Comparison of ENCODE assay signal across 1 cellular context in the genomic region with DNA sequence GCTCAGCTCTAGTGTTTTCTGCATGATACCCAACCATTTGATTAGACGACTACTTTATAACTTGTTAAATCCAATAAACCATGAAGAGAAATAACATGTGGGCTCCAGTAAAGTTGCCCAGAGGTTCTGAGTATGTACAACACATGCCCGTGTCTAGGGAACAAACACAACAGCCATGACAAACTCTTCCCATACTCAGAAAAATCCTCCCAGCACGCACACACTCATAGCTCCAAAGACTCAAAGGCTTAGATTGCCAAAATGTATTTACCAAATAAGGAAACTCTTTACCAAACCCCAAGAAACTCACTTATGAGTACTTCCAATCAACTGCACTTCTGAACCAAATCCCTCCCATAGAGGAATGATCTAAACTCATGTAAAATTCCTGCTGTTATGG.
TF ChIP-seq lines count a peak whose summit lies in the region.

No MANE protein-coding gene starts in this region.

TF ChIP-seq in HepG2, 621 proteins besides CTCF, POLR2A, EP300 and RAD21:
- TF ChIP-seq SMARCC2 (IDR thresholded peaks at IDR 0.05): no peak
- TF ChIP-seq ARNT2 (CRISPR knock-in tag; IDR thresholded peaks at IDR 0.05; ENCODE audit: low read depth): no peak
- no peak for TF ChIP-seq PCBP2 (optimal IDR thresholded peaks at IDR 0.05; ENCODE audit: low read depth, low read length, poor library complexity, severe bottlenecking)
- TF ChIP-seq ARID2 (CRISPR knock-in tag; IDR thresholded peaks at IDR 0.05; ENCODE audit: borderline replicate concordance): no peak
- TF ChIP-seq, protein P1, sequence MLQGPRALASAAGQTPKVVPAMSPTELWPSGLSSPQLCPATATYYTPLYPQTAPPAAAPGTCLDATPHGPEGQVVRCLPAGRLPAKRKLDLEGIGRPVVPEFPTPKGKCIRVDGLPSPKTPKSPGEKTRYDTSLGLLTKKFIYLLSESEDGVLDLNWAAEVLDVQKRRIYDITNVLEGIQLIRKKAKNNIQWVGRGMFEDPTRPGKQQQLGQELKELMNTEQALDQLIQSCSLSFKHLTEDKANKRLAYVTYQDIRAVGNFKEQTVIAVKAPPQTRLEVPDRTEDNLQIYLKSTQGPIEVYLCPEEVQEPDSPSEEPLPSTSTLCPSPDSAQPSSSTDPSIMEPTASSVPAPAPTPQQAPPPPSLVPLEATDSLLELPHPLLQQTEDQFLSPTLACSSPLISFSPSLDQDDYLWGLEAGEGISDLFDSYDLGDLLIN (CRISPR knock-in tag; IDR thresholded peaks at IDR 0.05; ENCODE audit: borderline replicate concordance): no peak
- no peak for TF ChIP-seq NFKB2 (CRISPR knock-in tag; IDR thresholded peaks at IDR 0.05; ENCODE audit: borderline replicate concordance)
- TF ChIP-seq SOX6 (IDR thresholded peaks at IDR 0.05): no peak
- no peak for TF ChIP-seq SOX6 (CRISPR knock-in tag; IDR thresholded peaks at IDR 0.05)
- TF ChIP-seq NFE2L1 (CRISPR knock-in tag; IDR thresholded peaks at IDR 0.05; ENCODE audit: borderline replicate concordance): no peak
- TF ChIP-seq, protein P2, sequence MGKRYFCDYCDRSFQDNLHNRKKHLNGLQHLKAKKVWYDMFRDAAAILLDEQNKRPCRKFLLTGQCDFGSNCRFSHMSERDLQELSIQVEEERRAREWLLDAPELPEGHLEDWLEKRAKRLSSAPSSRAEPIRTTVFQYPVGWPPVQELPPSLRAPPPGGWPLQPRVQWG (CRISPR knock-in tag; IDR thresholded peaks at IDR 0.05; ENCODE audit: borderline replicate concordance, low read depth): no peak
- TF ChIP-seq SP2 (CRISPR knock-in tag; IDR thresholded peaks at IDR 0.05): no peak
- no peak for TF ChIP-seq PHB2 (IDR thresholded peaks at IDR 0.05; ENCODE audit: partially characterized antibody)
- no peak for TF ChIP-seq NAIF1 (CRISPR knock-in tag; IDR thresholded peaks at IDR 0.05; ENCODE audit: borderline replicate concordance)
- TF ChIP-seq, protein P3, sequence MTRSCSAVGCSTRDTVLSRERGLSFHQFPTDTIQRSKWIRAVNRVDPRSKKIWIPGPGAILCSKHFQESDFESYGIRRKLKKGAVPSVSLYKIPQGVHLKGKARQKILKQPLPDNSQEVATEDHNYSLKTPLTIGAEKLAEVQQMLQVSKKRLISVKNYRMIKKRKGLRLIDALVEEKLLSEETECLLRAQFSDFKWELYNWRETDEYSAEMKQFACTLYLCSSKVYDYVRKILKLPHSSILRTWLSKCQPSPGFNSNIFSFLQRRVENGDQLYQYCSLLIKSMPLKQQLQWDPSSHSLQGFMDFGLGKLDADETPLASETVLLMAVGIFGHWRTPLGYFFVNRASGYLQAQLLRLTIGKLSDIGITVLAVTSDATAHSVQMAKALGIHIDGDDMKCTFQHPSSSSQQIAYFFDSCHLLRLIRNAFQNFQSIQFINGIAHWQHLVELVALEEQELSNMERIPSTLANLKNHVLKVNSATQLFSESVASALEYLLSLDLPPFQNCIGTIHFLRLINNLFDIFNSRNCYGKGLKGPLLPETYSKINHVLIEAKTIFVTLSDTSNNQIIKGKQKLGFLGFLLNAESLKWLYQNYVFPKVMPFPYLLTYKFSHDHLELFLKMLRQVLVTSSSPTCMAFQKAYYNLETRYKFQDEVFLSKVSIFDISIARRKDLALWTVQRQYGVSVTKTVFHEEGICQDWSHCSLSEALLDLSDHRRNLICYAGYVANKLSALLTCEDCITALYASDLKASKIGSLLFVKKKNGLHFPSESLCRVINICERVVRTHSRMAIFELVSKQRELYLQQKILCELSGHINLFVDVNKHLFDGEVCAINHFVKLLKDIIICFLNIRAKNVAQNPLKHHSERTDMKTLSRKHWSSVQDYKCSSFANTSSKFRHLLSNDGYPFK (CRISPR knock-in tag; IDR thresholded peaks at IDR 0.05; ENCODE audit: borderline replicate concordance): no peak
